ENCODE assay signal across 15 cellular contexts in genomic region chr7:14924398-14924797, GRCh38. TPM values are rescaled to one million over a fixed set of nuclear protein-coding genes. Genes with fewer than 3 reads are reported as not detected.
DNase-seq lines count a peak whose midpoint lies in the region; ATAC-seq and TF ChIP-seq lines count a peak whose summit lies in the region.
"Had no signal": no experiment of that assay in that cellular context is flagged by ENCODE, and none has a peak within 500 bp of the region (broad histone marks: within the 10 kb centered on the region; RNA-seq: fewer than 3 reads in every experiment).

No MANE protein-coding gene starts in this region.

- no peaks in the 10 kb centered on the region for H3K9me3 Mint-ChIP-seq in endothelial cell (ENCODE audit: unreplicated experiment)

- H3K4me3 ChIP-seq in left ventricle myocardium inferior, result no peak overlapping the region
- H3K4me3 ChIP-seq: thyroid gland had no signal

- no peak for DNase-seq in left ventricle myocardium inferior
- no peak for DNase-seq in left ventricle myocardium superior
- peak; percentile 46 for DNase-seq in NCI-H69 (lab: John Stamatoyannopoulos, UW)
- DNase-seq in fibroblast of gingiva (ENCODE audit: low read depth), result peak; percentile 1
- DNase-seq in NCI-H1092 (lab: John Stamatoyannopoulos, UW), result no peak
- DNase-seq in endothelial cell (ENCODE audit: low spot score), result no peak
- DNase-seq: activated CD4-positive, alpha-beta T cell treated with anti-CD3 and anti-CD28 coated beads, Interleukin-2, amount 50 U/mL, for 1 hour; Karpas-422; stimulated activated CD4-positive, alpha-beta T cell treated with anti-CD3 and anti-CD28 coated beads, Interleukin-2, amount 100 ng/mL, for 24 hours; thyroid gland had no signal

- no peaks in the 10 kb centered on the region for H3K4me1 ChIP-seq in left ventricle myocardium inferior
- H3K4me1 ChIP-seq: thyroid gland had no signal

- no peak overlapping the region for H3K27ac Mint-ChIP-seq in endothelial cell (ENCODE audit: unreplicated experiment)
- H3K27ac Mint-ChIP-seq: activated T-helper 1 cell treated with anti-CD3 and anti-CD28 coated beads, Interleukin-12 subunit alpha, Interleukin-12 subunit beta, Interleukin-2, Interleukin-4 antibody, amounts not matched to agents 30 ng/mL and 10 ng/mL and 1 ng/mL, durations not matched to agents 14 hours and 24 hours and 36 hours had no signal

- no peaks in the 10 kb centered on the region for H3K9me3 ChIP-seq in left ventricle myocardium inferior (replicated peaks)
- H3K9me3 ChIP-seq: thyroid gland had no signal

- TF ChIP-seq CTCF in left ventricle myocardium inferior (IDR thresholded peaks at IDR 0.05; ENCODE audit: borderline replicate concordance), result peak; percentile 8
- no peak for TF ChIP-seq CTCF in endothelial cell (IDR thresholded peaks at IDR 0.05; ENCODE audit: unreplicated experiment)

- H3K4me1 Mint-ChIP-seq in endothelial cell (ENCODE audit: unreplicated experiment), result no peaks in the 10 kb centered on the region

- no peak overlapping the region for H3K4me3 Mint-ChIP-seq in endothelial cell (ENCODE audit: unreplicated experiment)
- H3K4me3 Mint-ChIP-seq: activated T-helper 1 cell treated with anti-CD3 and anti-CD28 coated beads, Interleukin-12 subunit alpha, Interleukin-12 subunit beta, Interleukin-2, Interleukin-4 antibody, amounts not matched to agents 30 ng/mL and 10 ng/mL and 1 ng/mL, durations not matched to agents 14 hours and 24 hours and 36 hours had no signal

- ATAC-seq in left ventricle myocardium superior (no peak), HG03432 (IDR thresholded peaks at IDR 0.05; ENCODE audit: unreplicated experiment) (no peak), HG03571 (IDR thresholded peaks at IDR 0.05; ENCODE audit: unreplicated experiment) (no peak)

- H3K27me3 ChIP-seq in left ventricle myocardium inferior (ENCODE audit: low read depth), result no peaks in the 10 kb centered on the region
- H3K27me3 ChIP-seq: thyroid gland had no signal

- H3K36me3 Mint-ChIP-seq in endothelial cell (ENCODE audit: low read depth, unreplicated experiment), result no peaks in the 10 kb centered on the region

- no peaks in the 10 kb centered on the region for H3K27me3 Mint-ChIP-seq in endothelial cell (ENCODE audit: unreplicated experiment)

- no peak overlapping the region for H3K27ac ChIP-seq in left ventricle myocardium inferior (replicated peaks)
- H3K27ac ChIP-seq: thyroid gland had no signal

- H3K36me3 ChIP-seq in left ventricle myocardium inferior, result no peaks in the 10 kb centered on the region
- H3K36me3 ChIP-seq: thyroid gland had no signal

- intact Hi-C loops in left ventricle myocardium inferior (cut with micrococcal nuclease) (no loop called here), left ventricle myocardium superior (cut with micrococcal nuclease) (no loop called here)

RNA-seq across cellular contexts. Expression of gene DGKB, which starts 21.8 kb away (rescaled TPM):
- total RNA-seq in left ventricle myocardium inferior (0.30 TPM), left ventricle myocardium superior (0.47 TPM), endothelial cell (ENCODE audit: unreplicated experiment) (0.46 TPM)
- total RNA-seq: activated T-helper 1 cell treated with anti-CD3 and anti-CD28 coated beads, Interleukin-12 subunit alpha, Interleukin-12 subunit beta, Interleukin-2, Interleukin-4 antibody, amounts not matched to agents 30 ng/mL and 10 ng/mL and 1 ng/mL, durations not matched to agents 14 hours and 24 hours and 36 hours; dermis microvascular lymphatic vessel endothelial cell; pulmonary artery endothelial cell had no signal

Comparison
In these comparisons a context has a peak if more than half of its experiments do, and no peak if none do; other contexts are left out.
1. DNase-seq: peak in NCI-H69 (single experiment) and fibroblast of gingiva (single experiment); none in left ventricle myocardium inferior (single experiment), left ventricle myocardium superior (single experiment), NCI-H1092 (single experiment) and endothelial cell (single experiment).